Comparison of ENCODE assay signal across 13 cellular contexts in the genomic region with DNA sequence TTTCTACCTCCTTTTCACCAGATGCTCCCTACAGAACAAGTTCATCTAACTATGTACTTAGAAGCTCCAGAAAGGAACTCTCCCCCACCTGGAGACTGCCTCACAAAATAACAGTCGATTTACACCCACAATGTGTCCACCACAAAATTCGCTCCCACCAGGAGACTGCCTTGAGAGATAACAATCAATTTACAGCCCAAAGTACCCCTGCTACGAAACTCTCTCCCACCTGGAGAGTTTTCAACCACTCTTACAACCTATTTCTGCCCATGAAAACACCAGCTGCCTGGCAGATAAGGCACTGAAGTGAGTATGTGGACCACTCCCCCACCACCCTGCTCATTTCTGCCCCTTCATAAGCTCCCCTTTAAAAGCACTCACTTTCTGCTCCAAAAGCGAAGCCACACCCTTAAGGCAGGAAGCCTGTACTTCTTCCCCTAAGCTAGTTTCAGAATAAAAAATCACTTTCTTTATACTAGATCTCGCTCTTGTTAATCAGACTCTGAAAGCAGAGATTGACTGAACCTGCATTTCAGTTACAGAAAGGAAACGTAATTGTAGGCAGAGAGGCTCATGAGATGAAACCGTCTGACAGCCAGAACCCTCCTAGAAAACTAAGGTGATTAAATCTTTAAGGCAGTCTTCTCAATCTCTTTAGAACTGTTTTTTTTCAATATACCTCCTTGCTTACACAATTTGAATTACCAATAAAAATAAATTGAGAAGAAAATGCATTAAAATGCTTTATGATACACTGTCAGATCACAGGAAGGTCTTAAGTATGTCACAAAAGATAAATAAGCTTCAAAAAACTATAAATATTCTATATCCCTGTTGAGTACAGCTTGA.
A peak's percentile ranks its signal among the peaks of the same experiment; 100 is the strongest.
DNase-seq lines count a peak whose midpoint lies in the region; ATAC-seq and TF ChIP-seq lines count a peak whose summit lies in the region.
"Had no signal": no experiment of that assay in that cellular context is flagged by ENCODE, and none has a peak within 500 bp of the region (broad histone marks: within the 10 kb centered on the region; RNA-seq: fewer than 3 reads in every experiment).

No MANE protein-coding gene starts in this region.

- TF ChIP-seq CTCF in MM.1S (IDR thresholded peaks at IDR 0.05; ENCODE audit: low read length), result no peak
- TF ChIP-seq CTCF in osteoblast (IDR thresholded peaks at IDR 0.05; ENCODE audit: extremely low read depth, low read depth, low read length), result no peak

- H3K9me2 ChIP-seq in MM.1S (replicated peaks; ENCODE audit: insufficient read depth, low read length), result no peaks in the 10 kb centered on the region

- no peaks in the 10 kb centered on the region for H3K27me3 ChIP-seq in MM.1S (replicated peaks; ENCODE audit: insufficient read depth, low read length)
- H3K27me3 ChIP-seq in osteoblast (ENCODE audit: insufficient read depth, low read length), result no peaks in the 10 kb centered on the region
- H3K27me3 ChIP-seq: adrenal gland had no signal

- H3K36me3 Mint-ChIP-seq in activated CD8-positive, alpha-beta memory T cell treated with anti-CD3 and anti-CD28 coated beads, Interleukin-2, amount 10 ng/mL, durations not matched to agents 7 days and 5 days, result no peaks in the 10 kb centered on the region

- H4K20me1 ChIP-seq in MM.1S (ENCODE audit: insufficient read depth, low read length) (no peaks in the 10 kb centered on the region), osteoblast (ENCODE audit: insufficient read depth, low read length) (no peaks in the 10 kb centered on the region)

- H3K4me3 Mint-ChIP-seq in activated CD8-positive, alpha-beta memory T cell treated with anti-CD3 and anti-CD28 coated beads, Interleukin-2, amount 10 ng/mL, durations not matched to agents 7 days and 5 days, result no peak overlapping the region

- H2AFZ ChIP-seq in MM.1S (ENCODE audit: low read length), result peak overlapping the region; percentile 51
- H2AFZ ChIP-seq in osteoblast (ENCODE audit: low read length), result peak overlapping the region; percentile 42

- H3K79me2 ChIP-seq in MM.1S (ENCODE audit: low read length) (no peaks in the 10 kb centered on the region), osteoblast (ENCODE audit: insufficient read depth, low read length) (no peaks in the 10 kb centered on the region)

- CTCF ChIA-PET in activated CD8-positive, alpha-beta memory T cell treated with anti-CD3 and anti-CD28 coated beads, Interleukin-2, amount 10 ng/mL, durations not matched to agents 7 days and 5 days (lab: Charles Lee), result interaction anchor here (0.6 kb wide), 1 partner anchor 144 kb away, joined by 3 read pairs; no protein-coding TSS in a partner anchor

- H3K27me3 Mint-ChIP-seq in activated CD8-positive, alpha-beta memory T cell treated with anti-CD3 and anti-CD28 coated beads, Interleukin-2, amount 10 ng/mL, durations not matched to agents 7 days and 5 days, result peaks cover 29% of the 10 kb centered on the region

- H3K4me3 ChIP-seq in MM.1S (ENCODE audit: low read length), result peak overlapping the region; percentile 45
- no peak overlapping the region for H3K4me3 ChIP-seq in osteoblast (ENCODE audit: insufficient read depth, low read length)
- H3K4me3 ChIP-seq: adrenal gland had no signal

- no peaks in the 10 kb centered on the region for H3K9me3 Mint-ChIP-seq in activated CD8-positive, alpha-beta memory T cell treated with anti-CD3 and anti-CD28 coated beads, Interleukin-2, amount 10 ng/mL, durations not matched to agents 7 days and 5 days (ENCODE audit: low read depth)

- DNase-seq in activated CD8-positive, alpha-beta memory T cell treated with anti-CD3 and anti-CD28 coated beads, Interleukin-2, amount 10 ng/mL, durations not matched to agents 7 days and 5 days, result no peak
- no peak for DNase-seq in activated CD8-positive, alpha-beta memory T cell treated with anti-CD3 and anti-CD28 coated beads, Interleukin-2, amount 50 U/mL, for 48 hours
- peak; percentile 67 for DNase-seq in MM.1S
- DNase-seq in osteoblast (ENCODE audit: insufficient read length, low spot score, missing footprints), result no peak
- no peak for DNase-seq in central memory CD4-positive, alpha-beta T cell
- DNase-seq in NCI-H2107 treated with DMSO at 0.1 percent for 48 hours (lab: John Stamatoyannopoulos, UW; ENCODE audit: unreplicated experiment), result no peak
- no peak for DNase-seq in activated effector memory CD4-positive, alpha-beta T cell treated with anti-CD3 and anti-CD28 coated beads, Interleukin-2, amount 50 U/mL, for 16 hours
- DNase-seq: adrenal gland; GDM1; KG1; NK-92 treated with Interleukin-12 subunit alpha and Interleukin-12 subunit beta, amount 100 ng/mL, for 24 hours had no signal

- H3K36me3 ChIP-seq in MM.1S (replicated peaks; ENCODE audit: insufficient read depth, low read length) (no peaks in the 10 kb centered on the region), osteoblast (ENCODE audit: insufficient read depth, low read length) (no peaks in the 10 kb centered on the region)
- H3K36me3 ChIP-seq: adrenal gland had no signal

- no peak overlapping the region for H3K27ac Mint-ChIP-seq in activated CD8-positive, alpha-beta memory T cell treated with anti-CD3 and anti-CD28 coated beads, Interleukin-2, amount 10 ng/mL, durations not matched to agents 7 days and 5 days

- no peak overlapping the region; the same call in 1 of the 2 replicates for H3K27ac ChIP-seq in MM.1S (ENCODE audit: low read length)
- H3K27ac ChIP-seq in osteoblast (ENCODE audit: low read depth, low read length), result no peak overlapping the region
- H3K27ac ChIP-seq: adrenal gland had no signal

- H3K9me3 ChIP-seq in MM.1S (replicated peaks; ENCODE audit: insufficient read depth, low read length) (no peaks in the 10 kb centered on the region), osteoblast (ENCODE audit: low read depth, low read length) (no peaks in the 10 kb centered on the region)
- H3K9me3 ChIP-seq: adrenal gland had no signal

- no peak overlapping the region for H3K9ac ChIP-seq in MM.1S (ENCODE audit: low read length)

- H3F3A ChIP-seq in MM.1S (ENCODE audit: insufficient read depth, low read length), result peaks cover 15% of the 10 kb centered on the region

- H3K4me1 ChIP-seq in MM.1S (ENCODE audit: low read length) (peaks cover 17% of the 10 kb centered on the region), osteoblast (ENCODE audit: insufficient read depth, low read length) (peaks cover 19% of the 10 kb centered on the region)
- H3K4me1 ChIP-seq: adrenal gland had no signal

- H3K4me2 ChIP-seq in MM.1S (ENCODE audit: low read depth, low read length) (peak overlapping the region; percentile 53), osteoblast (ENCODE audit: insufficient read depth, low read length) (peak overlapping the region; percentile 45)

- peak; percentile 67 for ATAC-seq in activated CD8-positive, alpha-beta memory T cell treated with anti-CD3 and anti-CD28 coated beads, Interleukin-2, amount 10 ng/mL, durations not matched to agents 7 days and 5 days
- ATAC-seq in GM21825 (IDR thresholded peaks at IDR 0.05; ENCODE audit: unreplicated experiment), result peak; percentile 64
- ATAC-seq: HCT116 had no signal

- no peaks in the 10 kb centered on the region for H3K4me1 Mint-ChIP-seq in activated CD8-positive, alpha-beta memory T cell treated with anti-CD3 and anti-CD28 coated beads, Interleukin-2, amount 10 ng/mL, durations not matched to agents 7 days and 5 days
